Comparison of ENCODE assay signal across 2 cellular contexts in genomic region chr3:32292085-32292796, GRCh38.
TF ChIP-seq lines count a peak whose summit lies in the region.

No MANE protein-coding gene starts in this region.

TF ChIP-seq in Ishikawa, 13 proteins besides CTCF, POLR2A, EP300 and RAD21:
- no peak for TF ChIP-seq ZBTB7A (IDR thresholded peaks at IDR 0.05; ENCODE audit: low read depth)
- no peak for TF ChIP-seq YY1 (IDR thresholded peaks at IDR 0.05; ENCODE audit: low read depth)
- TF ChIP-seq CREB1 (IDR thresholded peaks at IDR 0.05; ENCODE audit: low read depth) = no peak
- no peak for TF ChIP-seq TAF1 (IDR thresholded peaks at IDR 0.05; ENCODE audit: low read depth)
- no peak for TF ChIP-seq REST (IDR thresholded peaks at IDR 0.05; ENCODE audit: low read depth)
- TF ChIP-seq MAX (IDR thresholded peaks at IDR 0.05) = no peak
- TF ChIP-seq TEAD4 (IDR thresholded peaks at IDR 0.05) = no peak
- TF ChIP-seq EGR1 (IDR thresholded peaks at IDR 0.05) = no peak
- TF ChIP-seq CEBPB (IDR thresholded peaks at IDR 0.05) = peak; percentile 63; the same call in 1 of the 2 replicates

TF ChIP-seq in HepG2, 621 proteins besides CTCF, POLR2A, EP300 and RAD21 (continued from another document and continues in another):
- TF ChIP-seq BCL6 (CRISPR knock-in tag; IDR thresholded peaks at IDR 0.05) = no peak
- TF ChIP-seq SAFB2 (CRISPR knock-in tag; IDR thresholded peaks at IDR 0.05; ENCODE audit: borderline replicate concordance, low read depth) = no peak
- no peak for TF ChIP-seq ZBED4 (CRISPR knock-in tag; IDR thresholded peaks at IDR 0.05; ENCODE audit: borderline replicate concordance)
- TF ChIP-seq ZNF235 (CRISPR knock-in tag; IDR thresholded peaks at IDR 0.05; ENCODE audit: borderline replicate concordance) = no peak
- TF ChIP-seq GFI1 (CRISPR knock-in tag; IDR thresholded peaks at IDR 0.05; ENCODE audit: borderline replicate concordance) = 0 out of 2 replicates have a peak, but pooled peaks have one; percentile 33
- no peak for TF ChIP-seq ZNF646 (CRISPR knock-in tag; IDR thresholded peaks at IDR 0.05)
- TF ChIP-seq SP5 (CRISPR knock-in tag; IDR thresholded peaks at IDR 0.05; ENCODE audit: borderline replicate concordance, low read depth) = no peak
- peak; percentile 30; the same call in 1 of the 2 replicates for TF ChIP-seq NCOR1 (IDR thresholded peaks at IDR 0.05; ENCODE audit: borderline replicate concordance, low read length)
- TF ChIP-seq ZNF670 (CRISPR knock-in tag; IDR thresholded peaks at IDR 0.05; ENCODE audit: borderline replicate concordance) = no peak
- no peak for TF ChIP-seq PBX3 (CRISPR knock-in tag; IDR thresholded peaks at IDR 0.05; ENCODE audit: borderline replicate concordance)
- TF ChIP-seq ZNF24 (IDR thresholded peaks at IDR 0.05) = no peak
- TF ChIP-seq ZNF329 (CRISPR knock-in tag; IDR thresholded peaks at IDR 0.05; ENCODE audit: low read depth) = no peak
- no peak for TF ChIP-seq PPARG (CRISPR knock-in tag; conservative IDR thresholded peaks at IDR 0.05)
- TF ChIP-seq BCLAF1 (IDR thresholded peaks at IDR 0.05) = no peak
- TF ChIP-seq DNMT3B (CRISPR knock-in tag; conservative IDR thresholded peaks at IDR 0.05) = no peak
- no peak for TF ChIP-seq RBM22 (optimal IDR thresholded peaks at IDR 0.05; ENCODE audit: low read length)
- no peak for TF ChIP-seq ZNF44 (CRISPR knock-in tag; IDR thresholded peaks at IDR 0.05)
- no peak for TF ChIP-seq POGK (CRISPR knock-in tag; conservative IDR thresholded peaks at IDR 0.05)
- TF ChIP-seq MTA3 (CRISPR knock-in tag; IDR thresholded peaks at IDR 0.05) = no peak
- no peak for TF ChIP-seq MED1 (CRISPR knock-in tag; IDR thresholded peaks at IDR 0.05)
- no peak for TF ChIP-seq ATF2 (CRISPR knock-in tag; IDR thresholded peaks at IDR 0.05)
- no peak for TF ChIP-seq SP140L (CRISPR knock-in tag; IDR thresholded peaks at IDR 0.05; ENCODE audit: borderline replicate concordance)
- TF ChIP-seq NONO (IDR thresholded peaks at IDR 0.05) = no peak
- peak; percentile 28; the same call in 1 of the 2 replicates for TF ChIP-seq NONO (CRISPR knock-in tag; conservative IDR thresholded peaks at IDR 0.05)
- no peak for TF ChIP-seq NCOA1 (CRISPR knock-in tag; IDR thresholded peaks at IDR 0.05)
- no peak for TF ChIP-seq CBX1 (IDR thresholded peaks at IDR 0.05; ENCODE audit: low read depth)
- TF ChIP-seq CHCHD3 (CRISPR knock-in tag; IDR thresholded peaks at IDR 0.05) = no peak
- no peak for TF ChIP-seq MBD4 (IDR thresholded peaks at IDR 0.05; ENCODE audit: borderline replicate concordance, low read length)
- TF ChIP-seq PRDM10 (CRISPR knock-in tag; IDR thresholded peaks at IDR 0.05; ENCODE audit: low read depth) = no peak
- TF ChIP-seq SALL2 (CRISPR knock-in tag; IDR thresholded peaks at IDR 0.05) = no peak
- no peak for TF ChIP-seq GTF3A (CRISPR knock-in tag; conservative IDR thresholded peaks at IDR 0.05)
- TF ChIP-seq ZSCAN5A (CRISPR knock-in tag; IDR thresholded peaks at IDR 0.05; ENCODE audit: borderline replicate concordance) = no peak; the same call in 1 of the 2 replicates
